ENCODE assay signal across 1 cellular context in the genomic region with DNA sequence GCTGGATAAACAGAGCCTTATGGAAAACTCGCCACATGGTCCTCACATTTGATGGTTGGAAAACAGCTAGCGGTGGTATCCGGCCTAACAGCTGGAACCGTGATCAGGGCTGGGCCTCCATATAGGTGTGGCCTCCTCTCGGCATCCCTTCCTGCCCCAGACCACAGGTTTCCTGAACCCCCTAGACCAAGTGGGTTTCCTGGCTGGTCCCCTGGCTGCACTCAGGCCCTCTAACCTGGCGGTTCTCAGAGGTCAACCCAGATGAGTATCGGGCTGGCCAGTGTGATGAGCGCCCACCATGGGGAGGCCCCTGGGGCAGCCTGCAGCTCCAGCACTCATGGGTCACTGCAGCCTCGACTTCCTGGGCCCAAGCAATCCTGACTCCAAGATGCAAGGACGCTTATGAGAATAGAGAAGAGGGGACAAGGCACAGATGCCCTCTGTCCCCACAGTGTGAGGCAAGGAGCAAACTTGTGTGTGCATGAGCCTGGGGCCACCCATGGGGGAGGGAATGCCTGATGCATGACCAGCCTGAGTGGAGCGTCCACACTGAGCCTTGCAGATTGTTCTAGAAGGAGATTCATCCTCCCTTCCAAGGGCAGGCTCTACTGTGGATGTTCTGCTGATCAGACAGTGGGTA.
TF ChIP-seq lines count a peak whose summit lies in the region.

No MANE protein-coding gene starts in this region.

TF ChIP-seq in HepG2, 621 proteins besides CTCF, POLR2A, EP300 and RAD21:
- TF ChIP-seq ZC3H13 (CRISPR knock-in tag; IDR thresholded peaks at IDR 0.05), result no peak
- 0 out of 2 replicates have a peak, but pooled peaks have one; percentile 17 for TF ChIP-seq SP4 (CRISPR knock-in tag; IDR thresholded peaks at IDR 0.05)
- TF ChIP-seq GPN1 (CRISPR knock-in tag; IDR thresholded peaks at IDR 0.05; ENCODE audit: borderline replicate concordance), result no peak
- TF ChIP-seq, protein P1, sequence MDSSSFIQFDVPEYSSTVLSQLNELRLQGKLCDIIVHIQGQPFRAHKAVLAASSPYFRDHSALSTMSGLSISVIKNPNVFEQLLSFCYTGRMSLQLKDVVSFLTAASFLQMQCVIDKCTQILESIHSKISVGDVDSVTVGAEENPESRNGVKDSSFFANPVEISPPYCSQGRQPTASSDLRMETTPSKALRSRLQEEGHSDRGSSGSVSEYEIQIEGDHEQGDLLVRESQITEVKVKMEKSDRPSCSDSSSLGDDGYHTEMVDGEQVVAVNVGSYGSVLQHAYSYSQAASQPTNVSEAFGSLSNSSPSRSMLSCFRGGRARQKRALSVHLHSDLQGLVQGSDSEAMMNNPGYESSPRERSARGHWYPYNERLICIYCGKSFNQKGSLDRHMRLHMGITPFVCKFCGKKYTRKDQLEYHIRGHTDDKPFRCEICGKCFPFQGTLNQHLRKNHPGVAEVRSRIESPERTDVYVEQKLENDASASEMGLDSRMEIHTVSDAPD (CRISPR knock-in tag; IDR thresholded peaks at IDR 0.05), result no peak
- TF ChIP-seq, protein P2, sequence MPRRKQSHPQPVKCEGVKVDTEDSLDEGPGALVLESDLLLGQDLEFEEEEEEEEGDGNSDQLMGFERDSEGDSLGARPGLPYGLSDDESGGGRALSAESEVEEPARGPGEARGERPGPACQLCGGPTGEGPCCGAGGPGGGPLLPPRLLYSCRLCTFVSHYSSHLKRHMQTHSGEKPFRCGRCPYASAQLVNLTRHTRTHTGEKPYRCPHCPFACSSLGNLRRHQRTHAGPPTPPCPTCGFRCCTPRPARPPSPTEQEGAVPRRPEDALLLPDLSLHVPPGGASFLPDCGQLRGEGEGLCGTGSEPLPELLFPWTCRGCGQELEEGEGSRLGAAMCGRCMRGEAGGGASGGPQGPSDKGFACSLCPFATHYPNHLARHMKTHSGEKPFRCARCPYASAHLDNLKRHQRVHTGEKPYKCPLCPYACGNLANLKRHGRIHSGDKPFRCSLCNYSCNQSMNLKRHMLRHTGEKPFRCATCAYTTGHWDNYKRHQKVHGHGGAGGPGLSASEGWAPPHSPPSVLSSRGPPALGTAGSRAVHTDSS (CRISPR knock-in tag; conservative IDR thresholded peaks at IDR 0.05), result no peak
- TF ChIP-seq ATRX (CRISPR knock-in tag; IDR thresholded peaks at IDR 0.05; ENCODE audit: borderline replicate concordance), result no peak
- no peak for TF ChIP-seq ZNF501 (CRISPR knock-in tag; IDR thresholded peaks at IDR 0.05)
- TF ChIP-seq ERF (CRISPR knock-in tag; IDR thresholded peaks at IDR 0.05), result no peak
- TF ChIP-seq, protein P3, sequence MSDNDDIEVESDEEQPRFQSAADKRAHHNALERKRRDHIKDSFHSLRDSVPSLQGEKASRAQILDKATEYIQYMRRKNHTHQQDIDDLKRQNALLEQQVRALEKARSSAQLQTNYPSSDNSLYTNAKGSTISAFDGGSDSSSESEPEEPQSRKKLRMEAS (IDR thresholded peaks at IDR 0.05), result peak; percentile 49
- TF ChIP-seq ARNTL (CRISPR knock-in tag; IDR thresholded peaks at IDR 0.05), result no peak
- no peak for TF ChIP-seq CENPX (CRISPR knock-in tag; IDR thresholded peaks at IDR 0.05)
- TF ChIP-seq ZNF256 (CRISPR knock-in tag; conservative IDR thresholded peaks at IDR 0.05), result no peak
- TF ChIP-seq FOXC1 (CRISPR knock-in tag; IDR thresholded peaks at IDR 0.05; ENCODE audit: borderline replicate concordance), result no peak
TF ChIP-seq in HepG2: peak in this region for 2.
